1 cellular context compared by ENCODE assay signal in the genomic region with DNA sequence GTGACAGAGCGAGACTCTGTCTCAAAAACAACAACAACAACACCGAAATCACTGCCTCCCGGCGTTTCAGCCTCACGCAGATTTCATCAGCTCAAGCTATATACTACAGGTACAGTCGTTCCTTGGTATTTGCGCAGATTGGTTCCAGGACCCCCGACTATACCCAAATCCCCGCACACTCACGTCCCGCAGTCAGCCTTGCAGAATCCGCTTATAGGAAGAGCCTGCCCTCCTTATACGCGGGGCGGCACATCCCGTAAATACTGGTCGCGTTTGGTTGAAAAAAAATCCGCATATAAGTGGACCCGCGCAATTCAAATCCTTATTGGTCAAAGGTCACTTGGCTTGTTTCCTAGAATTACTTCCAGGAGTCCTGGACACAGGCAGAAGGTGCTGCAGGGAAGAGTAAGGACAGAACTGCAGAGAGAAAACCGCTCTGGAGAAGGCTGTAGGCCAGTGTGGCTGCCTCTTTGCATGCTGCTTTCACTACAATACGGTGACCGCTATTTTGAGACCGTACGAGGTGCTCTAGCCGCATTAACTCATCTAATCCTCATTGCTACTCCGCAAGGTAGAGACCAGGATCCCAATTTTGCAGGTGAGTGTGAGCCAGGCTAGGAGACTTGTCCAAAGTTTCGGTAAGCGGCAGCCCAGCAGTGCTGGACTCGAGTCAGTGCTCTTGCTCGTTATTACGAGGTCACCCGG.
TF ChIP-seq lines count a peak whose summit lies in the region.

No MANE protein-coding gene starts in this region.

TF ChIP-seq in IMR-90, 13 proteins besides CTCF, POLR2A, EP300 and RAD21 (continued from another document):
- TF ChIP-seq USF2 (IDR thresholded peaks at IDR 0.05; ENCODE audit: low read depth, low read length) (no peak), CEBPB (IDR thresholded peaks at IDR 0.05; ENCODE audit: low read depth, low read length) (no peak), CHD1 (IDR thresholded peaks at IDR 0.05; ENCODE audit: low read depth, low read length) (no peak)
